Comparison of ENCODE assay signal across 20 cellular contexts in the genomic region with DNA sequence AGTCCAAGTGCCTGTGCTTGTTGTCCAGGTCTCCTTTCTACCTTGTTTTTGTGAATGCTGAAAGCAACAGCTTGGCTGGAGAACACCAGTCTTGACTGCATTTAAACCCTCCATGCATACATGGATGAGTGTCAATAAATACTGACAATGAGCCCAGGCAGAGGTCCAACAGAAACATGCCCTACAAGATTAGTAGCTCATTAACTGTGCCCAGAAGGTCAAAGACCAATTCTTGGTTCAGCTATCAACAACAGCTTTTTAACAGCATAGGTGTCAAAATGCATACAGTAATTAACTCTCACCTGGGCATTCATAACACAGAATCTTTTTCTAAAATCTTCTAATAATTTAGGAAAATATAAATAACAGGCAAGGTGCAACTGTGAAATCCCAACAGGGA.
DNase-seq lines count a peak whose midpoint lies in the region; ATAC-seq, FAIRE-seq and TF ChIP-seq lines count a peak whose summit lies in the region.
"Had no signal": no experiment of that assay in that cellular context is flagged by ENCODE, and none has a peak within 500 bp of the region (broad histone marks: within the 10 kb centered on the region; RNA-seq: fewer than 3 reads in every experiment).

No MANE protein-coding gene starts in this region.

- H2AFZ ChIP-seq in hepatocyte, result no peak overlapping the region
- H2AFZ ChIP-seq: parathyroid adenoma had no signal

- H3K9me3 ChIP-seq in heart left ventricle (no peaks in the 10 kb centered on the region), right cardiac atrium (ENCODE audit: control insufficient read depth, low read length) (no peaks in the 10 kb centered on the region), hepatocyte (ENCODE audit: low read depth) (no peaks in the 10 kb centered on the region), transverse colon (no peaks in the 10 kb centered on the region)
- H3K9me3 ChIP-seq: adrenal gland, tibial nerve had no signal

- no peak for TF ChIP-seq EP300 in transverse colon (IDR thresholded peaks at IDR 0.05; ENCODE audit: low read depth)

- no peaks in the 10 kb centered on the region for H3K9me2 ChIP-seq in hepatocyte (replicated peaks; ENCODE audit: insufficient read depth)

- no peak overlapping the region for H3K4me3 ChIP-seq in heart left ventricle
- H3K4me3 ChIP-seq in right cardiac atrium (ENCODE audit: low read length), result no peak overlapping the region
- H3K4me3 ChIP-seq in hepatocyte, result no peak overlapping the region
- H3K4me3 ChIP-seq in transverse colon, result no peak overlapping the region
- H3K4me3 ChIP-seq: adrenal gland, dorsolateral prefrontal cortex, tibial nerve had no signal

- peak overlapping the region; percentile 39 for H3K4me2 ChIP-seq in hepatocyte

- H3K79me2 ChIP-seq in hepatocyte, result peaks cover 21% of the 10 kb centered on the region
- H3K79me2 ChIP-seq: parathyroid adenoma had no signal

- ATAC-seq in heart left ventricle, result peak; percentile 62 to 68 (median 66)
- ATAC-seq in right cardiac atrium, result no peak
- no peak for ATAC-seq in GM19023 (IDR thresholded peaks at IDR 0.05; ENCODE audit: unreplicated experiment)

- peaks cover 0 to 96% (median 82%) of the 10 kb centered on the region in 9 donors for H3K36me3 ChIP-seq in heart left ventricle
- no peaks in the 10 kb centered on the region for H3K36me3 ChIP-seq in hepatocyte (replicated peaks; ENCODE audit: insufficient read depth, low read depth)
- H3K36me3 ChIP-seq in transverse colon, result peaks cover 0 to 26% (median 4%) of the 10 kb centered on the region in 4 donors

- no peaks in the 10 kb centered on the region for H4K20me1 ChIP-seq in hepatocyte (ENCODE audit: insufficient read depth, poor library complexity, severe bottlenecking)

- no peak for TF ChIP-seq POLR2A in heart left ventricle (IDR thresholded peaks at IDR 0.05)
- no peak for TF ChIP-seq POLR2A in transverse colon (IDR thresholded peaks at IDR 0.05)
- no peak for TF ChIP-seq POLR2A in GM12892 (IDR thresholded peaks at IDR 0.05; ENCODE audit: low read depth, low read length)

- H3K27me3 ChIP-seq in heart left ventricle (no peaks in the 10 kb centered on the region), right cardiac atrium (ENCODE audit: control insufficient read depth, insufficient read depth) (no peaks in the 10 kb centered on the region), hepatocyte (no peaks in the 10 kb centered on the region), transverse colon (no peaks in the 10 kb centered on the region)
- H3K27me3 ChIP-seq: adrenal gland, dorsolateral prefrontal cortex, tibial nerve had no signal

- no peak for FAIRE-seq in GM12892 (lab: Jason Lieb, UNC)
- FAIRE-seq: islet of Langerhans had no signal

- in situ Hi-C loops in transverse colon (cut with MboI; ENCODE audit: low pct_ligation_motif_present in 1 of 4, low pct_unique_long_range_greater_than_20kb in 1 of 4, low sequenced_read_pairs in 3 of 4), result loop anchor here in 3 of 4 donors (10.0 to 25.0 kb wide), 3 partner anchors 68 to 184 kb away; partner anchors contain the start of gene N4BP1 (in 1 of the 3)

- intact Hi-C loops in heart left ventricle (cut with DNase I), result loop anchor here in 9 of 10 donors (2.0 to 10.0 kb wide), 6 partner anchors 76 to 312 kb away; partner anchors contain the start of genes SIAH1 (in 2 of the 9), ABCC11 (in 1 of the 9) and LONP2 (in 1 of the 9)
- intact Hi-C loops in right cardiac atrium (cut with DNase I), result loop anchor here in 1 of 4 donors (10.0 kb wide), 1 partner anchor 58 kb away; no protein-coding TSS in a partner anchor
- intact Hi-C loops in transverse colon (cut with DNase I; ENCODE audit: low total_unique reads), result no loop called here

- no peak for TF ChIP-seq CTCF in heart left ventricle (IDR thresholded peaks at IDR 0.05)
- no peak for TF ChIP-seq CTCF in hepatocyte (IDR thresholded peaks at IDR 0.05; ENCODE audit: poor library complexity)
- no peak for TF ChIP-seq CTCF in transverse colon (IDR thresholded peaks at IDR 0.05)

- H3K27ac ChIP-seq in heart left ventricle (peak overlapping the region in 11 of 12 donors; percentile 0 to 61 (median 39)), right cardiac atrium (ENCODE audit: low read length) (no peak overlapping the region), hepatocyte (peak overlapping the region; percentile 52), transverse colon (peak overlapping the region in 2 of 4 donors; percentile 7 to 22)
- H3K27ac ChIP-seq: adrenal gland, parathyroid adenoma, RWPE1 had no signal

- peaks cover 0 to 28% (median 12%) of the 10 kb centered on the region in 12 donors for H3K4me1 ChIP-seq in heart left ventricle
- peaks cover 5% of the 10 kb centered on the region for H3K4me1 ChIP-seq in right cardiac atrium (ENCODE audit: control insufficient read depth, insufficient read depth, low read length)
- H3K4me1 ChIP-seq in hepatocyte (ENCODE audit: insufficient read depth), result peaks cover 3% of the 10 kb centered on the region
- peaks cover 4 to 25% (median 11%) of the 10 kb centered on the region in 4 donors for H3K4me1 ChIP-seq in transverse colon
- H3K4me1 ChIP-seq: parathyroid adenoma had no signal

- DNase-seq in heart left ventricle, result peak in 1 of 5 donors; percentile 52
- DNase-seq in right cardiac atrium, result no peak
- peak; percentile 48 for DNase-seq in NCI-H2029 treated with DMSO at 0.1 percent for 48 hours (lab: John Stamatoyannopoulos, UW)
- DNase-seq in hepatocyte (ENCODE audit: low spot score), result peak; percentile 47
- DNase-seq in transverse colon, result peak; percentile 63
- DNase-seq in A172 (ENCODE audit: low spot score), result no peak
- no peak for DNase-seq in GM12892 (ENCODE audit: insufficient read length)
- DNase-seq: activated CD4-positive, alpha-beta memory T cell treated with anti-CD3 and anti-CD28 coated beads, Interleukin-2, amount 10 ng/mL, durations not matched to agents 7 days and 5 days; activated CD4-positive, CD25-positive, alpha-beta regulatory T cell; activated gamma-delta T cell treated with Interleukin-2 at 50 U/mL for 16 hours; adrenal gland; dorsolateral prefrontal cortex; NCI-H187; stimulated activated CD4-positive, alpha-beta T cell treated with anti-CD3 and anti-CD28 coated beads, Interleukin-2, amount 100 ng/mL, for 48 hours; T1000 had no signal

Comparison
In these comparisons a context has a peak if more than half of its experiments do, and no peak if none do; other contexts are left out.
1. ATAC-seq: peak in heart left ventricle (4 of 4); none in right cardiac atrium (0 of 2) and GM19023 (single experiment).
2. DNase-seq: peak in NCI-H2029 treated with DMSO at 0.1 percent for 48 hours (single experiment), hepatocyte (single experiment) and transverse colon (single experiment); none in right cardiac atrium (0 of 3), A172 (single experiment) and GM12892 (single experiment).